11 cellular contexts compared by ENCODE assay signal in genomic region chr5:39461007-39461682, GRCh38. TPM values are rescaled to one million over a fixed set of nuclear protein-coding genes. Genes with fewer than 3 reads are reported as not detected.
DNase-seq lines count a peak whose midpoint lies in the region; ATAC-seq and TF ChIP-seq lines count a peak whose summit lies in the region.
"Had no signal": no experiment of that assay in that cellular context is flagged by ENCODE, and none has a peak within 500 bp of the region (broad histone marks: within the 10 kb centered on the region; RNA-seq: fewer than 3 reads in every experiment).

No MANE protein-coding gene starts in this region.

- peaks cover 0 to 40% (median 8%) of the 10 kb centered on the region in 9 donors for H3K4me1 ChIP-seq in heart right ventricle
- no peaks in the 10 kb centered on the region for H3K4me1 ChIP-seq in breast epithelium

- peak; percentile 96 for ATAC-seq in GM18502 (IDR thresholded peaks at IDR 0.05; ENCODE audit: poor library complexity, unreplicated experiment)
- peak; percentile 81 for ATAC-seq in GM21528 (IDR thresholded peaks at IDR 0.05; ENCODE audit: low FRiP score, unreplicated experiment)
- ATAC-seq in HG03521 (IDR thresholded peaks at IDR 0.05; ENCODE audit: unreplicated experiment): peak; percentile 86
- ATAC-seq in heart right ventricle: peak in 6 of 8 donors; percentile 61 to 86 (median 72)

- H3K36me3 ChIP-seq in heart right ventricle (no peaks in the 10 kb centered on the region), MG63 (no peaks in the 10 kb centered on the region), breast epithelium (no peaks in the 10 kb centered on the region)
- H3K36me3 ChIP-seq: SJSA1 had no signal

- peak in 1 of 2 donors; percentile 35 for DNase-seq in heart right ventricle
- no peak for DNase-seq in cerebellar cortex (ENCODE audit: low spot score)
- no peak for DNase-seq in MG63
- no peak for DNase-seq in NCI-H510A treated with DMSO at 0.1 percent for 48 hours (lab: John Stamatoyannopoulos, UW)
- DNase-seq in breast epithelium (ENCODE audit: low spot score in 2 of 2): no peak
- DNase-seq: activated gamma-delta T cell had no signal

- TF ChIP-seq CTCF in heart right ventricle (IDR thresholded peaks at IDR 0.05) (no peak), breast epithelium (IDR thresholded peaks at IDR 0.05) (no peak)

- H3K27me3 ChIP-seq in heart right ventricle: no peaks in the 10 kb centered on the region
- H3K27me3 ChIP-seq in MG63: no peaks in the 10 kb centered on the region
- H3K27me3 ChIP-seq in breast epithelium: no peaks in the 10 kb centered on the region
- H3K27me3 ChIP-seq: SJSA1 had no signal

- TF ChIP-seq POLR2A in breast epithelium (IDR thresholded peaks at IDR 0.05): no peak

- H3K4me3 ChIP-seq in heart right ventricle (no peak overlapping the region), MG63 (no peak overlapping the region), breast epithelium (no peak overlapping the region)
- H3K4me3 ChIP-seq: SJSA1 had no signal

- H3K27ac ChIP-seq in heart right ventricle (peak overlapping the region in 1 of 10 donors; percentile 69), breast epithelium (no peak overlapping the region)
- H3K27ac ChIP-seq: HL-60, SJSA1 had no signal

- H3K9me3 ChIP-seq in heart right ventricle (no peaks in the 10 kb centered on the region), MG63 (no peaks in the 10 kb centered on the region), breast epithelium (no peaks in the 10 kb centered on the region)
- H3K9me3 ChIP-seq: SJSA1 had no signal

- WGBS in heart right ventricle, 2 donors: 85% methylated on average over 5 of the region's 5 CpGs

- intact Hi-C loops in heart right ventricle (cut with DNase I): no loop called here
- intact Hi-C loops in breast epithelium (cut with DNase I; ENCODE audit: low total_unique reads): loop anchor here (5.0 kb wide), 1 partner anchor 716 kb away; no protein-coding TSS in a partner anchor

RNA-seq across cellular contexts. Expression of gene DAB2, which starts 36.4 kb away (rescaled TPM):
- total RNA-seq in heart right ventricle (10 to 100 TPM; 14.2 to 64.7 (median 26.6) TPM), breast epithelium (100 to 1,000 TPM; 112 to 240 (median 119) TPM)
- polyA plus RNA-seq in heart right ventricle: 10 to 100 TPM in 1 of 2 donors, 1 to 10 TPM in 1; 6.5 to 15.4 TPM
- total RNA-seq in MG63 (2014; rRNA removed; shearing (Covaris generic); ENCODE audit: low replicate concordance): 49.6 and 53.1 TPM in 2 replicates
